Comparison of ENCODE assay signal across 8 cellular contexts in genomic region chr1:75265792-75266191, GRCh38.
DNase-seq lines count a peak whose midpoint lies in the region; ATAC-seq and TF ChIP-seq lines count a peak whose summit lies in the region.

No MANE protein-coding gene starts in this region.

- H3K27ac ChIP-seq in breast epithelium (no peak overlapping the region), suprapubic skin (no peak overlapping the region)

- BruUV-seq in Caco-2 (replicated peaks; lab: Mats Ljungman, UMichigan), result no TSS peak

- no peaks in the 10 kb centered on the region for H3K9me3 ChIP-seq in Caco-2
- peaks cover 0 to 4% of the 10 kb centered on the region in 2 donors for H3K9me3 ChIP-seq in breast epithelium
- no peaks in the 10 kb centered on the region for H3K9me3 ChIP-seq in suprapubic skin

- intact Hi-C loops in Caco-2 (cut with micrococcal nuclease; ENCODE audit: unreplicated experiment), result loop anchor here (1.0 to 10.0 kb wide), 8 partner anchors 68 to 519 kb away; partner anchors contain the start of genes ACADM and RABGGTB
- intact Hi-C loops in breast epithelium (cut with DNase I; ENCODE audit: low total_unique reads), result no loop called here

- H3K9me3 Mint-ChIP-seq in Caco-2 (ENCODE audit: unreplicated experiment), result peaks cover 7% of the 10 kb centered on the region
- H3K9me3 Mint-ChIP-seq in mesothelial cell of epicardium, result no peaks in the 10 kb centered on the region

- 15% methylated on average over 6 of the region's 6 CpGs for WGBS in suprapubic skin

- H3K27ac Mint-ChIP-seq in Caco-2 (ENCODE audit: unreplicated experiment) (peak overlapping the region; percentile 83), mesothelial cell of epicardium (no peak overlapping the region)

- H3K36me3 Mint-ChIP-seq in Caco-2 (ENCODE audit: insufficient read depth, unreplicated experiment), result no peaks in the 10 kb centered on the region
- no peaks in the 10 kb centered on the region for H3K36me3 Mint-ChIP-seq in mesothelial cell of epicardium

- no peaks in the 10 kb centered on the region for H3K36me3 ChIP-seq in Caco-2 (ENCODE audit: control insufficient read depth, insufficient read depth, low read length)
- H3K36me3 ChIP-seq in breast epithelium, result no peaks in the 10 kb centered on the region
- H3K36me3 ChIP-seq in suprapubic skin, result no peaks in the 10 kb centered on the region

- H3K4me1 ChIP-seq in Caco-2, result peaks cover 23% of the 10 kb centered on the region
- H3K4me1 ChIP-seq in breast epithelium, result no peaks in the 10 kb centered on the region
- H3K4me1 ChIP-seq in suprapubic skin, result no peaks in the 10 kb centered on the region

- DNase-seq in Caco-2, result peak; percentile 60 to 67
- peak; percentile 53 for DNase-seq in NCI-H345 (lab: John Stamatoyannopoulos, UW)
- DNase-seq in breast epithelium (ENCODE audit: low spot score in 2 of 2), result no peak
- no peak for DNase-seq in mesothelial cell of epicardium (ENCODE audit: low spot score in 2 of 2, unreplicated experiment in 2 of 2)
- DNase-seq in activated naive CD4-positive, alpha-beta T cell (lab: John Stamatoyannopoulos, UW), result no peak
- no peak for DNase-seq in suprapubic skin (ENCODE audit: low spot score in 2 of 2)

- H3K4me1 Mint-ChIP-seq in Caco-2 (ENCODE audit: low read depth, unreplicated experiment) (peaks cover 29% of the 10 kb centered on the region), mesothelial cell of epicardium (no peaks in the 10 kb centered on the region)

- POLR2A ChIA-PET in Caco-2 (lab: Charles Lee), result interaction anchor here (0.7 kb wide), 1 partner anchor 9 kb away, joined by 3 read pairs; no protein-coding TSS in a partner anchor

- H3K4me3 Mint-ChIP-seq in Caco-2 (ENCODE audit: unreplicated experiment), result peak overlapping the region; percentile 35
- no peak overlapping the region for H3K4me3 Mint-ChIP-seq in mesothelial cell of epicardium

- peak; percentile 46 to 50 for TF ChIP-seq CTCF in Caco-2 (IDR thresholded peaks at IDR 0.05; ENCODE audit: insufficient read depth in 1 of 2, low read depth in 1 of 2, low read length in 1 of 2, severe bottlenecking in 1 of 2, unreplicated experiment in 1 of 2)
- TF ChIP-seq CTCF in breast epithelium (IDR thresholded peaks at IDR 0.05), result peak in 2 of 3 donors; percentile 27 to 48
- peak; percentile 83 for TF ChIP-seq CTCF in mesothelial cell of epicardium (IDR thresholded peaks at IDR 0.05; ENCODE audit: unreplicated experiment)
- peak in 1 of 2 donors; percentile 30 for TF ChIP-seq CTCF in suprapubic skin (IDR thresholded peaks at IDR 0.05)

- H3K4me3 ChIP-seq in Caco-2 (ENCODE audit: low read depth, low read length) (no peak overlapping the region), breast epithelium (no peak overlapping the region), suprapubic skin (no peak overlapping the region)

- no peak for TF ChIP-seq EP300 in suprapubic skin (IDR thresholded peaks at IDR 0.05)

- H3K27me3 Mint-ChIP-seq in Caco-2 (ENCODE audit: insufficient read depth, unreplicated experiment) (no peaks in the 10 kb centered on the region), mesothelial cell of epicardium (ENCODE audit: low read depth) (peaks cover 22% of the 10 kb centered on the region)

- peak; percentile 82 for ATAC-seq in GM18873 (IDR thresholded peaks at IDR 0.05; ENCODE audit: low FRiP score, unreplicated experiment)
- ATAC-seq in HG03139 (IDR thresholded peaks at IDR 0.05; ENCODE audit: unreplicated experiment), result peak; percentile 81

- no peaks in the 10 kb centered on the region for H3K27me3 ChIP-seq in Caco-2 (replicated peaks; ENCODE audit: control insufficient read depth, insufficient read depth, low read length)
- no peaks in the 10 kb centered on the region for H3K27me3 ChIP-seq in breast epithelium
- no peaks in the 10 kb centered on the region for H3K27me3 ChIP-seq in suprapubic skin

- CTCF ChIA-PET in Caco-2 (lab: Charles Lee), result interaction anchor here (0.6 to 1.1 kb wide), 4 partner anchors 10 to 366 kb away, joined by 3 to 5 read pairs (median 4); no protein-coding TSS in a partner anchor

- TF ChIP-seq POLR2A in breast epithelium (IDR thresholded peaks at IDR 0.05), result no peak
- TF ChIP-seq POLR2A in suprapubic skin (IDR thresholded peaks at IDR 0.05), result no peak

Comparison
In these comparisons a context has a peak if more than half of its experiments do, and no peak if none do; other contexts are left out.
1. DNase-seq: peak in Caco-2 (2 of 2) and NCI-H345 (single experiment); none in breast epithelium (0 of 2), mesothelial cell of epicardium (0 of 2), activated naive CD4-positive, alpha-beta T cell (0 of 4) and suprapubic skin (0 of 2).